Comparison of ENCODE assay signal across 1 cellular context in the genomic region with DNA sequence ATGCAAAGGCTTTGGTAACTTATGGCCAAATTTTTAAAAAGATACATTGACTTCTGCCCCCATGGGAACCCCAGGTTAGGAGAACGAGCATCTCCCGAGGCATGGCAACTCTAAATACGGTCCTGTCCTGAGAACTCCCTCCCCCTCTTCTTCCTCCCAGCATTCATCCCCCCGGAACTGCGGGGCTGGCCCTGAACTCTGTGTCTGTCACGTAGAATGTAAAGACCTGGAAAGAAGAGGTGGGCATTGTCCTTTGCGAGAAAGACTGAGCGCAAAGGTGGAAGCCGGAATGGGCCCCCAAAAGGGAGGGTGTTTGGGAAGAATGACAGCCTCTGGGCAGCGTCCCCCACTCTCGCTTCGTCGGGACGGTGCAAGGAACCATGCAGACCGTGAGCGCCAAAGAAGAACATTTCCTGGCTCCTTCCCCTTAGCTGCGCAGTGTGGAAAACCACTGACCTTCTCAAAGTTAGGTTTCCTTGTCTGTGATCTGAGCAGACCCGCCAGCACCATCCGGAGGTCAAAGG.
TF ChIP-seq lines count a peak whose summit lies in the region.

No MANE protein-coding gene starts in this region.

TF ChIP-seq in HepG2, 621 proteins besides CTCF, POLR2A, EP300 and RAD21 (continues in another document):
- TF ChIP-seq ETV5 (CRISPR knock-in tag; IDR thresholded peaks at IDR 0.05; ENCODE audit: borderline replicate concordance) (peak; percentile 63; the same call in 1 of the 2 replicates), HMG20B (CRISPR knock-in tag; conservative IDR thresholded peaks at IDR 0.05) (no peak), HNF4G (IDR thresholded peaks at IDR 0.05; ENCODE audit: borderline replicate concordance, low read depth, low read length) (no peak), HNF4G (CRISPR knock-in tag; IDR thresholded peaks at IDR 0.05; ENCODE audit: borderline replicate concordance, low read depth) (no peak), MAF1 (CRISPR knock-in tag; IDR thresholded peaks at IDR 0.05; ENCODE audit: borderline replicate concordance) (no peak), ZNF282 (IDR thresholded peaks at IDR 0.05; ENCODE audit: partially characterized antibody) (no peak), RARA (CRISPR knock-in tag; IDR thresholded peaks at IDR 0.05) (0 out of 2 replicates have a peak, but pooled peaks have one; percentile 17), KDM1A (CRISPR knock-in tag; IDR thresholded peaks at IDR 0.05) (no peak), ZNF510 (CRISPR knock-in tag; IDR thresholded peaks at IDR 0.05; ENCODE audit: low read depth) (no peak), SAP130 (CRISPR knock-in tag; IDR thresholded peaks at IDR 0.05; ENCODE audit: low read depth) (0 out of 2 replicates have a peak, but pooled peaks have one; percentile 11), PAWR (CRISPR knock-in tag; IDR thresholded peaks at IDR 0.05; ENCODE audit: borderline replicate concordance) (no peak), ZNF24 (IDR thresholded peaks at IDR 0.05) (no peak), FIP1L1 (IDR thresholded peaks at IDR 0.05; ENCODE audit: borderline replicate concordance, insufficient read depth, low read depth, low read length) (no peak), TSC22D2 (CRISPR knock-in tag; IDR thresholded peaks at IDR 0.05; ENCODE audit: borderline replicate concordance) (no peak), IRF2 (CRISPR knock-in tag; IDR thresholded peaks at IDR 0.05) (no peak), NAIF1 (CRISPR knock-in tag; IDR thresholded peaks at IDR 0.05; ENCODE audit: borderline replicate concordance) (no peak), NFIB (CRISPR knock-in tag; IDR thresholded peaks at IDR 0.05; ENCODE audit: borderline replicate concordance) (no peak), GATAD2A (CRISPR knock-in tag; IDR thresholded peaks at IDR 0.05) (no peak), RCOR2 (CRISPR knock-in tag; IDR thresholded peaks at IDR 0.05) (no peak), ATAD3A (CRISPR knock-in tag; IDR thresholded peaks at IDR 0.05) (no peak), ZNF780A (CRISPR knock-in tag; IDR thresholded peaks at IDR 0.05) (no peak), ZNF260 (CRISPR knock-in tag; IDR thresholded peaks at IDR 0.05; ENCODE audit: borderline replicate concordance, low read depth) (no peak), PCBP1 (IDR thresholded peaks at IDR 0.05; ENCODE audit: borderline replicate concordance, low read depth, low read length) (no peak), ZNF382 (CRISPR knock-in tag; IDR thresholded peaks at IDR 0.05; ENCODE audit: borderline replicate concordance) (no peak), PHF21A (CRISPR knock-in tag; IDR thresholded peaks at IDR 0.05) (no peak), MEF2D (CRISPR knock-in tag; IDR thresholded peaks at IDR 0.05) (no peak), NPAS2 (CRISPR knock-in tag; IDR thresholded peaks at IDR 0.05; ENCODE audit: borderline replicate concordance) (no peak), SYNCRIP (IDR thresholded peaks at IDR 0.05; ENCODE audit: insufficient read depth, low read depth, low read length) (no peak), GABPA (IDR thresholded peaks at IDR 0.05; ENCODE audit: low read depth, low read length) (no peak; the same call in 1 of the 2 replicates), GABPA (CRISPR knock-in tag; IDR thresholded peaks at IDR 0.05; ENCODE audit: low read depth) (peak; percentile 58), SALL2 (CRISPR knock-in tag; IDR thresholded peaks at IDR 0.05) (no peak), MZF1 (CRISPR knock-in tag; IDR thresholded peaks at IDR 0.05; ENCODE audit: borderline replicate concordance) (no peak), CENPX (CRISPR knock-in tag; IDR thresholded peaks at IDR 0.05) (no peak), ZNF124 (CRISPR knock-in tag; IDR thresholded peaks at IDR 0.05) (no peak), ZNF350 (CRISPR knock-in tag; IDR thresholded peaks at IDR 0.05; ENCODE audit: borderline replicate concordance, low read depth) (no peak), NR2F6 (IDR thresholded peaks at IDR 0.05) (no peak), NR2F6 (CRISPR knock-in tag; IDR thresholded peaks at IDR 0.05) (no peak), ZNF530 (CRISPR knock-in tag; IDR thresholded peaks at IDR 0.05; ENCODE audit: low read depth) (no peak), SIX1 (CRISPR knock-in tag; IDR thresholded peaks at IDR 0.05; ENCODE audit: borderline replicate concordance) (no peak), ZNF850 (CRISPR knock-in tag; conservative IDR thresholded peaks at IDR 0.05) (no peak), RFXAP (CRISPR knock-in tag; IDR thresholded peaks at IDR 0.05; ENCODE audit: borderline replicate concordance) (no peak), ERF (CRISPR knock-in tag; IDR thresholded peaks at IDR 0.05) (no peak), NKX3-1 (CRISPR knock-in tag; IDR thresholded peaks at IDR 0.05) (no peak), ZNF501 (CRISPR knock-in tag; IDR thresholded peaks at IDR 0.05) (no peak), CHD2 (IDR thresholded peaks at IDR 0.05; ENCODE audit: low read depth, low read length) (no peak), RXRB (CRISPR knock-in tag; IDR thresholded peaks at IDR 0.05; ENCODE audit: borderline replicate concordance) (0 out of 2 replicates have a peak, but pooled peaks have one; percentile 21), HES4 (CRISPR knock-in tag; IDR thresholded peaks at IDR 0.05; ENCODE audit: borderline replicate concordance) (no peak), ZNF567 (CRISPR knock-in tag; IDR thresholded peaks at IDR 0.05; ENCODE audit: borderline replicate concordance) (no peak)
- TF ChIP-seq, protein P1, sequence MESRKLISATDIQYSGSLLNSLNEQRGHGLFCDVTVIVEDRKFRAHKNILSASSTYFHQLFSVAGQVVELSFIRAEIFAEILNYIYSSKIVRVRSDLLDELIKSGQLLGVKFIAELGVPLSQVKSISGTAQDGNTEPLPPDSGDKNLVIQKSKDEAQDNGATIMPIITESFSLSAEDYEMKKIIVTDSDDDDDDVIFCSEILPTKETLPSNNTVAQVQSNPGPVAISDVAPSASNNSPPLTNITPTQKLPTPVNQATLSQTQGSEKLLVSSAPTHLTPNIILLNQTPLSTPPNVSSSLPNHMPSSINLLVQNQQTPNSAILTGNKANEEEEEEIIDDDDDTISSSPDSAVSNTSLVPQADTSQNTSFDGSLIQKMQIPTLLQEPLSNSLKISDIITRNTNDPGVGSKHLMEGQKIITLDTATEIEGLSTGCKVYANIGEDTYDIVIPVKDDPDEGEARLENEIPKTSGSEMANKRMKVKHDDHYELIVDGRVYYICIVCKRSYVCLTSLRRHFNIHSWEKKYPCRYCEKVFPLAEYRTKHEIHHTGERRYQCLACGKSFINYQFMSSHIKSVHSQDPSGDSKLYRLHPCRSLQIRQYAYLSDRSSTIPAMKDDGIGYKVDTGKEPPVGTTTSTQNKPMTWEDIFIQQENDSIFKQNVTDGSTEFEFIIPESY (CRISPR knock-in tag; IDR thresholded peaks at IDR 0.05) = peak; percentile 6; the same call in 1 of the 2 replicates
- TF ChIP-seq, protein P2, sequence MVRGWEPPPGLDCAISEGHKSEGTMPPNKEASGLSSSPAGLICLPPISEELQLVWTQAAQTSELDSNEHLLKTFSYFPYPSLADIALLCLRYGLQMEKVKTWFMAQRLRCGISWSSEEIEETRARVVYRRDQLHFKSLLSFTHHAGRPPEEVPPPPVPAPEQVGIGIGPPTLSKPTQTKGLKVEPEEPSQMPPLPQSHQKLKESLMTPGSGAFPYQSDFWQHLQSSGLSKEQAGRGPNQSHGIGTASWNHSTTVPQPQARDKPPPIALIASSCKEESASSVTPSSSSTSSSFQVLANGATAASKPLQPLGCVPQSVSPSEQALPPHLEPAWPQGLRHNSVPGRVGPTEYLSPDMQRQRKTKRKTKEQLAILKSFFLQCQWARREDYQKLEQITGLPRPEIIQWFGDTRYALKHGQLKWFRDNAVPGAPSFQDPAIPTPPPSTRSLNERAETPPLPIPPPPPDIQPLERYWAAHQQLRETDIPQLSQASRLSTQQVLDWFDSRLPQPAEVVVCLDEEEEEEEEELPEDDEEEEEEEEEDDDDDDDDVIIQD (CRISPR knock-in tag; IDR thresholded peaks at IDR 0.05; ENCODE audit: low read depth) = 0 out of 2 replicates have a peak, but pooled peaks have one; percentile 15
- TF ChIP-seq, protein P3, sequence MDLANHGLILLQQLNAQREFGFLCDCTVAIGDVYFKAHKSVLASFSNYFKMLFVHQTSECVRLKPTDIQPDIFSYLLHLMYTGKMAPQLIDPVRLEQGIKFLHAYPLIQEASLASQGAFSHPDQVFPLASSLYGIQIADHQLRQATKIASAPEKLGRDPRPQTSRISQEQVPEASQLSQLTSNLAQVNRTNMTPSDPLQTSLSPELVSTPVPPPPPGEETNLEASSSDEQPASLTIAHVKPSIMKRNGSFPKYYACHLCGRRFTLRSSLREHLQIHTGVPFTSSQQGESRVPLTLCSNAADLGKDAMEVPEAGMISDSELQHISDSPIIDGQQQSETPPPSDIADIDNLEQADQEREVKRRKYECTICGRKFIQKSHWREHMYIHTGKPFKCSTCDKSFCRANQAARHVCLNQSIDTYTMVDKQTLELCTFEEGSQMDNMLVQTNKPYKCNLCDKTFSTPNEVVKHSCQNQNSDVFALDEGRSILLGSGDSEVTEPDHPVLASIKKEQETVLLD (CRISPR knock-in tag; IDR thresholded peaks at IDR 0.05; ENCODE audit: low read depth) = no peak
- TF ChIP-seq, protein P4, sequence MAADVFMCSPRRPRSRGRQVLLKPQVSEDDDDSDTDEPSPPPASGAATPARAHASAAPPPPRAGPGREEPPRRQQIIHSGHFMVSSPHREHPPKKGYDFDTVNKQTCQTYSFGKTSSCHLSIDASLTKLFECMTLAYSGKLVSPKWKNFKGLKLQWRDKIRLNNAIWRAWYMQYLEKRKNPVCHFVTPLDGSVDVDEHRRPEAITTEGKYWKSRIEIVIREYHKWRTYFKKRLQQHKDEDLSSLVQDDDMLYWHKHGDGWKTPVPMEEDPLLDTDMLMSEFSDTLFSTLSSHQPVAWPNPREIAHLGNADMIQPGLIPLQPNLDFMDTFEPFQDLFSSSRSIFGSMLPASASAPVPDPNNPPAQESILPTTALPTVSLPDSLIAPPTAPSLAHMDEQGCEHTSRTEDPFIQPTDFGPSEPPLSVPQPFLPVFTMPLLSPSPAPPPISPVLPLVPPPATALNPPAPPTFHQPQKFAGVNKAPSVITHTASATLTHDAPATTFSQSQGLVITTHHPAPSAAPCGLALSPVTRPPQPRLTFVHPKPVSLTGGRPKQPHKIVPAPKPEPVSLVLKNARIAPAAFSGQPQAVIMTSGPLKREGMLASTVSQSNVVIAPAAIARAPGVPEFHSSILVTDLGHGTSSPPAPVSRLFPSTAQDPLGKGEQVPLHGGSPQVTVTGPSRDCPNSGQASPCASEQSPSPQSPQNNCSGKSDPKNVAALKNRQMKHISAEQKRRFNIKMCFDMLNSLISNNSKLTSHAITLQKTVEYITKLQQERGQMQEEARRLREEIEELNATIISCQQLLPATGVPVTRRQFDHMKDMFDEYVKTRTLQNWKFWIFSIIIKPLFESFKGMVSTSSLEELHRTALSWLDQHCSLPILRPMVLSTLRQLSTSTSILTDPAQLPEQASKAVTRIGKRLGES (CRISPR knock-in tag; IDR thresholded peaks at IDR 0.05; ENCODE audit: borderline replicate concordance) = no peak
- TF ChIP-seq, protein P5, sequence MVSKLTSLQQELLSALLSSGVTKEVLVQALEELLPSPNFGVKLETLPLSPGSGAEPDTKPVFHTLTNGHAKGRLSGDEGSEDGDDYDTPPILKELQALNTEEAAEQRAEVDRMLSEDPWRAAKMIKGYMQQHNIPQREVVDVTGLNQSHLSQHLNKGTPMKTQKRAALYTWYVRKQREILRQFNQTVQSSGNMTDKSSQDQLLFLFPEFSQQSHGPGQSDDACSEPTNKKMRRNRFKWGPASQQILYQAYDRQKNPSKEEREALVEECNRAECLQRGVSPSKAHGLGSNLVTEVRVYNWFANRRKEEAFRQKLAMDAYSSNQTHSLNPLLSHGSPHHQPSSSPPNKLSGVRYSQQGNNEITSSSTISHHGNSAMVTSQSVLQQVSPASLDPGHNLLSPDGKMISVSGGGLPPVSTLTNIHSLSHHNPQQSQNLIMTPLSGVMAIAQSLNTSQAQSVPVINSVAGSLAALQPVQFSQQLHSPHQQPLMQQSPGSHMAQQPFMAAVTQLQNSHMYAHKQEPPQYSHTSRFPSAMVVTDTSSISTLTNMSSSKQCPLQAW (CRISPR knock-in tag; IDR thresholded peaks at IDR 0.05) = no peak
- TF ChIP-seq, protein P6, sequence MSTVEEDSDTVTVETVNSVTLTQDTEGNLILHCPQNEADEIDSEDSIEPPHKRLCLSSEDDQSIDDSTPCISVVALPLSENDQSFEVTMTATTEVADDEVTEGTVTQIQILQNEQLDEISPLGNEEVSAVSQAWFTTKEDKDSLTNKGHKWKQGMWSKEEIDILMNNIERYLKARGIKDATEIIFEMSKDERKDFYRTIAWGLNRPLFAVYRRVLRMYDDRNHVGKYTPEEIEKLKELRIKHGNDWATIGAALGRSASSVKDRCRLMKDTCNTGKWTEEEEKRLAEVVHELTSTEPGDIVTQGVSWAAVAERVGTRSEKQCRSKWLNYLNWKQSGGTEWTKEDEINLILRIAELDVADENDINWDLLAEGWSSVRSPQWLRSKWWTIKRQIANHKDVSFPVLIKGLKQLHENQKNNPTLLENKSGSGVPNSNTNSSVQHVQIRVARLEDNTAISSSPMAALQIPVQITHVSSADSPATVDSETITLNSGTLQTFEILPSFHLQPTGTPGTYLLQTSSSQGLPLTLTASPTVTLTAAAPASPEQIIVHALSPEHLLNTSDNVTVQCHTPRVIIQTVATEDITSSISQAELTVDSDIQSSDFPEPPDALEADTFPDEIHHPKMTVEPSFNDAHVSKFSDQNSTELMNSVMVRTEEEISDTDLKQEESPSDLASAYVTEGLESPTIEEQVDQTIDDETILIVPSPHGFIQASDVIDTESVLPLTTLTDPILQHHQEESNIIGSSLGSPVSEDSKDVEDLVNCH (CRISPR knock-in tag; IDR thresholded peaks at IDR 0.05) = no peak
- TF ChIP-seq, protein P7, sequence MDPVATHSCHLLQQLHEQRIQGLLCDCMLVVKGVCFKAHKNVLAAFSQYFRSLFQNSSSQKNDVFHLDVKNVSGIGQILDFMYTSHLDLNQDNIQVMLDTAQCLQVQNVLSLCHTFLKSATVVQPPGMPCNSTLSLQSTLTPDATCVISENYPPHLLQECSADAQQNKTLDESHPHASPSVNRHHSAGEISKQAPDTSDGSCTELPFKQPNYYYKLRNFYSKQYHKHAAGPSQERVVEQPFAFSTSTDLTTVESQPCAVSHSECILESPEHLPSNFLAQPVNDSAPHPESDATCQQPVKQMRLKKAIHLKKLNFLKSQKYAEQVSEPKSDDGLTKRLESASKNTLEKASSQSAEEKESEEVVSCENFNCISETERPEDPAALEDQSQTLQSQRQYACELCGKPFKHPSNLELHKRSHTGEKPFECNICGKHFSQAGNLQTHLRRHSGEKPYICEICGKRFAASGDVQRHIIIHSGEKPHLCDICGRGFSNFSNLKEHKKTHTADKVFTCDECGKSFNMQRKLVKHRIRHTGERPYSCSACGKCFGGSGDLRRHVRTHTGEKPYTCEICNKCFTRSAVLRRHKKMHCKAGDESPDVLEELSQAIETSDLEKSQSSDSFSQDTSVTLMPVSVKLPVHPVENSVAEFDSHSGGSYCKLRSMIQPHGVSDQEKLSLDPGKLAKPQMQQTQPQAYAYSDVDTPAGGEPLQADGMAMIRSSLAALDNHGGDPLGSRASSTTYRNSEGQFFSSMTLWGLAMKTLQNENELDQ (CRISPR knock-in tag; IDR thresholded peaks at IDR 0.05; ENCODE audit: borderline replicate concordance) = no peak
- TF ChIP-seq, protein P8, sequence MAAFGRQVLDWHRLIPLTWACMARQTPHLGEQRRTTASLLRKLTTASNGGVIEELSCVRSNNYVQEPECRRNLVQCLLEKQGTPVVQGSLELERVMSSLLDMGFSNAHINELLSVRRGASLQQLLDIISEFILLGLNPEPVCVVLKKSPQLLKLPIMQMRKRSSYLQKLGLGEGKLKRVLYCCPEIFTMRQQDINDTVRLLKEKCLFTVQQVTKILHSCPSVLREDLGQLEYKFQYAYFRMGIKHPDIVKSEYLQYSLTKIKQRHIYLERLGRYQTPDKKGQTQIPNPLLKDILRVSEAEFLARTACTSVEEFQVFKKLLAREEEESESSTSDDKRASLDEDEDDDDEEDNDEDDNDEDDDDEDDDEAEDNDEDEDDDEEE (CRISPR knock-in tag; IDR thresholded peaks at IDR 0.05) = no peak
